10 cellular contexts compared by ENCODE assay signal in genomic region chr17:60170835-60171752, GRCh38. TPM values are rescaled to one million over a fixed set of nuclear protein-coding genes. Genes with fewer than 3 reads are reported as not detected.
A peak's percentile ranks its signal among the peaks of the same experiment; 100 is the strongest.
DNase-seq lines count a peak whose midpoint lies in the region; ATAC-seq lines count a peak whose summit lies in the region.
"Had no signal": no experiment of that assay in that cellular context is flagged by ENCODE, and none has a peak within 500 bp of the region (broad histone marks: within the 10 kb centered on the region; RNA-seq: fewer than 3 reads in every experiment).

No MANE protein-coding gene starts in this region.

- H3K27ac Mint-ChIP-seq in CD4-positive, alpha-beta memory T cell, result peak overlapping the region in 5 of 7 donors; percentile 42 to 80 (median 70)
- peak overlapping the region; percentile 84 for H3K27ac Mint-ChIP-seq in activated naive CD8-positive, alpha-beta T cell treated with anti-CD3 and anti-CD28 coated beads, Interleukin-2, amount 10 ng/mL, durations not matched to agents 7 days and 5 days

- POLR2A ChIA-PET in CD4-positive, alpha-beta memory T cell (lab: Charles Lee; ENCODE audit: partially characterized antibody), result interaction anchor here (1.1 kb wide), 1 partner anchor 221 kb away, joined by 3 read pairs; the partner anchor contains the start of gene USP32
- POLR2A ChIA-PET in activated naive CD8-positive, alpha-beta T cell treated with anti-CD3 and anti-CD28 coated beads, Interleukin-2, amount 10 ng/mL, durations not matched to agents 7 days and 5 days (lab: Charles Lee), result no interaction called here

- no peaks in the 10 kb centered on the region for H3K27me3 ChIP-seq in CD4-positive, alpha-beta memory T cell (ENCODE audit: insufficient read depth, low read length)
- H3K27me3 ChIP-seq in MG63, result no peaks in the 10 kb centered on the region

- H3K27ac ChIP-seq in CD4-positive, alpha-beta memory T cell (ENCODE audit: low read depth, low read length), result no peak overlapping the region

- no peaks in the 10 kb centered on the region for H3K36me3 ChIP-seq in CD4-positive, alpha-beta memory T cell (ENCODE audit: insufficient read depth, low read length)
- H3K36me3 ChIP-seq in MG63, result no peaks in the 10 kb centered on the region

- intact Hi-C loops in CD4-positive, alpha-beta memory T cell (cut with micrococcal nuclease), result no loop called here
- intact Hi-C loops in posterior vena cava (cut with DNase I), result no loop called here

- no peak overlapping the region for H3K4me3 Mint-ChIP-seq in CD4-positive, alpha-beta memory T cell
- H3K4me3 Mint-ChIP-seq in activated naive CD8-positive, alpha-beta T cell treated with anti-CD3 and anti-CD28 coated beads, Interleukin-2, amount 10 ng/mL, durations not matched to agents 7 days and 5 days, result no peak overlapping the region

- ATAC-seq in activated naive CD8-positive, alpha-beta T cell treated with anti-CD3 and anti-CD28 coated beads, Interleukin-2, amount 10 ng/mL, durations not matched to agents 7 days and 5 days (ENCODE audit: low read depth), result peak; percentile 17
- ATAC-seq in HG02973 (IDR thresholded peaks at IDR 0.05; ENCODE audit: unreplicated experiment), result no peak

- H3K36me3 Mint-ChIP-seq in CD4-positive, alpha-beta memory T cell, result no peaks in the 10 kb centered on the region
- peaks cover 1% of the 10 kb centered on the region for H3K36me3 Mint-ChIP-seq in activated naive CD8-positive, alpha-beta T cell treated with anti-CD3 and anti-CD28 coated beads, Interleukin-2, amount 10 ng/mL, durations not matched to agents 7 days and 5 days

- peaks cover 16% of the 10 kb centered on the region for H3K4me1 ChIP-seq in CD4-positive, alpha-beta memory T cell (ENCODE audit: insufficient read depth, low read length)

- no peaks in the 10 kb centered on the region for H3K27me3 Mint-ChIP-seq in CD4-positive, alpha-beta memory T cell
- no peaks in the 10 kb centered on the region for H3K27me3 Mint-ChIP-seq in activated naive CD8-positive, alpha-beta T cell treated with anti-CD3 and anti-CD28 coated beads, Interleukin-2, amount 10 ng/mL, durations not matched to agents 7 days and 5 days

- H3K9me3 ChIP-seq in CD4-positive, alpha-beta memory T cell (ENCODE audit: control insufficient read depth in 1 of 2, low read length in 2 of 2), result no peaks in the 10 kb centered on the region
- no peaks in the 10 kb centered on the region for H3K9me3 ChIP-seq in MG63

- H3K9me3 Mint-ChIP-seq in CD4-positive, alpha-beta memory T cell, result no peaks in the 10 kb centered on the region
- no peaks in the 10 kb centered on the region for H3K9me3 Mint-ChIP-seq in activated naive CD8-positive, alpha-beta T cell treated with anti-CD3 and anti-CD28 coated beads, Interleukin-2, amount 10 ng/mL, durations not matched to agents 7 days and 5 days

- CTCF ChIA-PET in CD4-positive, alpha-beta memory T cell (lab: Charles Lee; ENCODE audit: partially characterized antibody), result interaction anchor here (0.8 to 1.4 kb wide), 4 partner anchors 20 to 31 kb away, joined by 3 read pairs; no protein-coding TSS in a partner anchor

- no peak overlapping the region for H3K4me3 ChIP-seq in CD4-positive, alpha-beta memory T cell (ENCODE audit: low read length in 2 of 2)
- H3K4me3 ChIP-seq in MG63, result no peak overlapping the region

- DNase-seq in CD4-positive, alpha-beta memory T cell, result no peak
- DNase-seq in MG63 (peak; percentile 62), medulla oblongata (ENCODE audit: extremely low spot score) (peak; percentile 77), NCI-H526 (lab: John Stamatoyannopoulos, UW) (no peak), Kasumi-1 (lab: John Stamatoyannopoulos, UW) (no peak), posterior vena cava (ENCODE audit: low spot score) (no peak)
- DNase-seq in activated naive CD8-positive, alpha-beta T cell treated with anti-CD3 and anti-CD28 coated beads, Interleukin-2, amount 10 ng/mL, durations not matched to agents 7 days and 5 days, result no peak
- DNase-seq: central memory CD4-positive, alpha-beta T cell; mesendoderm had no signal

- peaks cover 11 to 23% (median 18%) of the 10 kb centered on the region in 4 donors for H3K4me1 Mint-ChIP-seq in CD4-positive, alpha-beta memory T cell
- peaks cover 15% of the 10 kb centered on the region for H3K4me1 Mint-ChIP-seq in activated naive CD8-positive, alpha-beta T cell treated with anti-CD3 and anti-CD28 coated beads, Interleukin-2, amount 10 ng/mL, durations not matched to agents 7 days and 5 days

RNA-seq across cellular contexts. Expression of gene CA4, which starts 21.3 kb away (rescaled TPM):
- total RNA-seq in CD4-positive, alpha-beta memory T cell, result not detected
- polyA plus RNA-seq in CD4-positive, alpha-beta memory T cell, result not detected
- 1.9 TPM in 1 of 2 replicates, not detected in the other for total RNA-seq in MG63 (2014; rRNA removed; shearing (Covaris generic); ENCODE audit: low replicate concordance)
- total RNA-seq in activated naive CD8-positive, alpha-beta T cell treated with anti-CD3 and anti-CD28 coated beads, Interleukin-2, amount 10 ng/mL, durations not matched to agents 7 days and 5 days, result not detected
- 1 to 10 TPM; 2.9 to 7.0 TPM for total RNA-seq in posterior vena cava

Comparison
In these comparisons a context has a peak if more than half of its experiments do, and no peak if none do; other contexts are left out.
1. DNase-seq: peak in MG63 (single experiment) and medulla oblongata (single experiment); none in CD4-positive, alpha-beta memory T cell (0 of 5), activated naive CD8-positive, alpha-beta T cell treated with anti-CD3 and anti-CD28 coated beads, Interleukin-2, amount 10 ng/mL, durations not matched to agents 7 days and 5 days (single experiment), NCI-H526 (0 of 2), Kasumi-1 (0 of 2) and posterior vena cava (single experiment).